In the genomic region with DNA sequence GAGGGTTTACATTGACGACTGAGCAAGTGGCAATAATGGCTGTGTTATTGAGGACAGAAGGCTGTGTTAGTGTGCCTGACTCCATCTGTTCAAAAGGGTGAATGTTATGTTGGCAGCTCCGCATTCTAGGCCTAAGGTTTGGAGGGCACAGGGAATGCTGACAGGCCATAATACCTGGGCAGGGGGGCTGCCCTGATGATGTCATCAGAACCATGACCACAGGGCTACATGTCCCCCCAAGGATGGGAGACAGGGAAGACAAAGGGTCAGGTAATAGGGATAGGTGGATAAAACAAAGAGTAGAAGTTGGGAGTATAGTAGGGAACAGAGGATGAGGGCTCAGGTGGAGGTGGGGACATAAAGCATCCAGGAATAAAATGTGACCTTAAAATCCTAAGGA, we compare ENCODE assay signal across 23 cellular contexts.
"Had no signal": no experiment of that assay in that cellular context is flagged by ENCODE, and none has a peak within 500 bp of the region (broad histone marks: within the 10 kb centered on the region; RNA-seq: fewer than 3 reads in every experiment).

No MANE protein-coding gene starts in this region.

- H3K27ac Mint-ChIP-seq: activated CD4-positive, alpha-beta memory T cell treated with anti-CD3 and anti-CD28 coated beads for 36 hours had no signal

- FAIRE-seq: endometrium, kidney, TTC549 had no signal

- H3K4me3 ChIP-seq: breast epithelium, heart left ventricle, ovary, psoas muscle, skin epidermis, testis had no signal

- DNase-seq: activated B cell treated with CpG ODN at 0.5 μM for 24 hours; activated CD4-positive, alpha-beta memory T cell treated with anti-CD3 and anti-CD28 coated beads for 36 hours; activated CD4-positive, alpha-beta T cell treated with anti-CD3 and anti-CD28 coated beads for 4 hours; activated naive CD8-positive, alpha-beta T cell treated with anti-CD3 and anti-CD28 coated beads, Interleukin-2, amount 10 ng/mL, durations not matched to agents 7 days and 5 days; activated T-cell treated with anti-CD3 and anti-CD28 coated beads for 4 hours; aorta; cerebellar nuclear complex; cortex of kidney; gastrocnemius medialis; heart left ventricle; kidney; ovary; psoas muscle; right cardiac atrium; stimulated activated CD4-positive, alpha-beta T cell treated with anti-CD3 and anti-CD28 coated beads, Interleukin-2, amount 100 ng/mL, for 48 hours; SW 1271; testis had no signal

- H3K27ac ChIP-seq: ovary, psoas muscle, testis had no signal

- H3K4me3 Mint-ChIP-seq: activated B cell treated with CpG ODN at 0.5 μM for 24 hours had no signal

- ATAC-seq: gastrocnemius medialis, heart left ventricle, left lobe of liver, psoas muscle, right cardiac atrium had no signal

- H3K36me3 Mint-ChIP-seq: activated CD4-positive, alpha-beta memory T cell treated with anti-CD3 and anti-CD28 coated beads for 36 hours had no signal

- H3K36me3 ChIP-seq: breast epithelium, ovary had no signal

- H3K9me3 ChIP-seq: breast epithelium, gastrocnemius medialis, heart left ventricle, ovary, psoas muscle, testis had no signal

- H3K27me3 Mint-ChIP-seq: activated B cell treated with CpG ODN at 0.5 μM for 24 hours; activated CD4-positive, alpha-beta memory T cell treated with anti-CD3 and anti-CD28 coated beads for 36 hours; activated naive CD8-positive, alpha-beta T cell treated with anti-CD3 and anti-CD28 coated beads, Interleukin-2, amount 10 ng/mL, durations not matched to agents 7 days and 5 days; type B pancreatic cell had no signal

- H3K27me3 ChIP-seq: breast epithelium, gastrocnemius medialis, heart left ventricle, ovary, testis had no signal

- H3K9me3 Mint-ChIP-seq: activated B cell treated with CpG ODN at 0.5 μM for 24 hours; activated CD4-positive, alpha-beta memory T cell treated with anti-CD3 and anti-CD28 coated beads for 36 hours; activated naive CD8-positive, alpha-beta T cell treated with anti-CD3 and anti-CD28 coated beads, Interleukin-2, amount 10 ng/mL, durations not matched to agents 7 days and 5 days; type B pancreatic cell had no signal
